In genomic region chr3:20760981-20761380, GRCh38 we compare ENCODE assay signal across 29 cellular contexts.
"Had no signal": no experiment of that assay in that cellular context is flagged by ENCODE, and none has a peak within 500 bp of the region (broad histone marks: within the 10 kb centered on the region; RNA-seq: fewer than 3 reads in every experiment).

No MANE protein-coding gene starts in this region.

- H3K36me3 ChIP-seq: cardiac muscle cell, gastrocnemius medialis, ovary, sigmoid colon, stomach, thyroid gland, upper lobe of left lung, vagina had no signal

- ATAC-seq: activated T-cell treated with anti-CD3 and anti-CD28 coated beads, Interleukin-2, amount 50 U/mL, for 72 hours; body of pancreas; gastrocnemius medialis; left colon; naive thymus-derived CD4-positive, alpha-beta T cell; stimulated activated naive B cell treated with anti-CD40 and anti-IgM and Interleukin-4, amounts not matched to agents 10 μg/mL and 1 μg/mL and 100 μg/mL, for 72 hours had no signal

- H3K27ac ChIP-seq: body of pancreas, cardiac muscle cell, coronary artery, dorsolateral prefrontal cortex, gastrocnemius medialis, hepatocyte, ovary, sigmoid colon, stomach, thyroid gland, upper lobe of left lung, vagina had no signal

- H3K27me3 ChIP-seq: body of pancreas, cardiac muscle cell, dorsolateral prefrontal cortex, gastrocnemius medialis, hepatocyte, ovary, sigmoid colon, stomach, thyroid gland, upper lobe of left lung, vagina had no signal

- H3K9me3 ChIP-seq: body of pancreas, gastrocnemius medialis, ovary, sigmoid colon, stomach, thyroid gland, upper lobe of left lung, vagina had no signal

- DNase-seq: activated CD4-positive, alpha-beta T cell treated with anti-CD3 and anti-CD28 coated beads for 4 hours; activated CD4-positive, alpha-beta T cell treated with anti-CD3 and anti-CD28 coated beads, Interleukin-2, amount 50 U/mL, for 4 hours; activated CD4-positive, CD25-positive, alpha-beta regulatory T cell; activated naive CD4-positive, alpha-beta T cell; activated T-cell treated with anti-CD3 and anti-CD28 coated beads for 4 hours; activated T-cell treated with anti-CD3 and anti-CD28 coated beads, Interleukin-2, amount 50 U/mL, for 72 hours; anterior cingulate cortex; body of pancreas; cerebellar nuclear complex; dorsolateral prefrontal cortex; effector memory CD4-positive, alpha-beta T cell; gastrocnemius medialis; glutamatergic neuron; left colon; midbrain; naive thymus-derived CD4-positive, alpha-beta T cell; ovary; sigmoid colon; stimulated activated CD4-positive, alpha-beta T cell treated with anti-CD3 and anti-CD28 coated beads, Interleukin-1b, Interleukin-23, amount 100 ng/mL, for 48 hours; stimulated activated naive B cell treated with anti-CD40 and anti-IgM and Interleukin-4, amounts not matched to agents 10 μg/mL and 1 μg/mL and 100 μg/mL, for 72 hours; stomach; T-helper 1 cell; thyroid gland; upper lobe of left lung had no signal

- H3K4me1 ChIP-seq: body of pancreas, gastrocnemius medialis, sigmoid colon, stomach, thyroid gland, upper lobe of left lung, vagina had no signal

- H3K4me3 ChIP-seq: body of pancreas, cardiac muscle cell, coronary artery, dorsolateral prefrontal cortex, gastrocnemius medialis, hepatocyte, ovary, sigmoid colon, smooth muscle cell, stomach, thyroid gland, upper lobe of left lung, vagina had no signal

- H2AFZ ChIP-seq: hepatocyte had no signal

- H3K79me2 ChIP-seq: hepatocyte had no signal

- H3K4me2 ChIP-seq: hepatocyte, smooth muscle cell had no signal
